In the genomic region with DNA sequence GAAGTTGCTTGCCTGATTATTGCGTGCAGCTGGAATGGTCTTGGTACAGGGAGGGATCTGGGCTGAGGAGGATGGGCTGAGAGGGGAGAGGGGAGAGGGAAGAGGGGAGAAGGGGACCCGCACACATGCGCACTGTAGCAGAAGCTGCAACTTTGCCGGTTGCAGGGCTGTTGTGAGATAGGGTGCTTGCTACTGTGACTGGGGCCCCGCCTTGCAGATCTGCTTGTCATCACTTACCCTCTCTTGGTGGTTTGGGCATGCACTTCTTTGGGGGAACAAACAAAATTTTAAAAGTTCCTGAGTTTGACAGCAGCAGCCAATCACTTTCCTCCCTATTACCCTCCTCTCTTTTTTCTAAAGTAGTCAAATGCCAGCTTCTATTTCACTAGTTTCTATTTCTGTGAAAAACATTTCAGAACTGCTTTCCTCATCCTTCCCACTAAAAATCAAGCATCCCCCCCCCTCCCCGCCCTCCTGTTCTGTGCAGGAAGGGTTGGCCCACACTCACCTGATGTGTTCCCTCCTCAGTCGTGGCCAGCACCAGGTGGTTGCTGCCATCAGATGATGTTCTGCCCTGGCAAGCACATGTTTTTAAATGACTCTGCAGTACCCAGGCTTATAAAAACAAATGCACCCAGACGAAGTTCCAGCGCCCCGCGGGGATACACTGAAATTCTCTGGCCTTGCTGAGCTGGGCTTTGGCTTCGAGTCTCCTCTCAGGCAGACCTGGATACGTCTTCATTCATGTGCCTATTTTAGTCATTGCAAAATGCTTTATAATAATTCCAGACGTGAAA, we compare ENCODE assay signal across 14 cellular contexts.
A peak's percentile ranks its signal among the peaks of the same experiment; 100 is the strongest.
DNase-seq lines count a peak whose midpoint lies in the region; ATAC-seq lines count a peak whose summit lies in the region.
"Had no signal": no experiment of that assay in that cellular context is flagged by ENCODE, and none has a peak within 500 bp of the region (broad histone marks: within the 10 kb centered on the region; RNA-seq: fewer than 3 reads in every experiment).

No MANE protein-coding gene starts in this region.

- no peak overlapping the region for H3K27ac Mint-ChIP-seq in stimulated activated naive CD8-positive, alpha-beta T cell treated with anti-CD3 and anti-CD28 coated beads, Interleukin-15, amount 100 ng/mL, for 72 hours
- H3K27ac Mint-ChIP-seq in activated T-helper 17 cell treated with anti-CD3 and anti-CD28 coated beads, Interleukin-2, amount 50 U/mL, for 72 hours, result peak overlapping the region; percentile 33
- H3K27ac Mint-ChIP-seq in CD8-positive, alpha-beta memory T cell, result peak overlapping the region in 4 of 8 donors; percentile 2 to 47 (median 36)

- no peak overlapping the region for H3K4me3 ChIP-seq in mesenchymal stem cell (ENCODE audit: insufficient read depth in 1 of 2, low read depth in 1 of 2, low read length in 2 of 2)
- no peak overlapping the region for H3K4me3 ChIP-seq in CD8-positive, alpha-beta memory T cell (ENCODE audit: low read length)

- H3K79me1 ChIP-seq in mesenchymal stem cell (replicated peaks; ENCODE audit: low read length, poor library complexity, severe bottlenecking), result no peaks in the 10 kb centered on the region

- H3K4me1 Mint-ChIP-seq in stimulated activated naive CD8-positive, alpha-beta T cell treated with anti-CD3 and anti-CD28 coated beads, Interleukin-15, amount 100 ng/mL, for 72 hours, result peaks cover 30% of the 10 kb centered on the region
- peaks cover 24% of the 10 kb centered on the region for H3K4me1 Mint-ChIP-seq in activated T-helper 17 cell treated with anti-CD3 and anti-CD28 coated beads, Interleukin-2, amount 50 U/mL, for 72 hours
- H3K4me1 Mint-ChIP-seq in CD8-positive, alpha-beta memory T cell, result peaks cover 8 to 34% (median 28%) of the 10 kb centered on the region in 3 donors

- no peak overlapping the region for H2AK5ac ChIP-seq in mesenchymal stem cell (ENCODE audit: low read length, severe bottlenecking)

- H3K9me3 ChIP-seq in mesenchymal stem cell (ENCODE audit: control insufficient read depth, low read length), result no peaks in the 10 kb centered on the region
- no peaks in the 10 kb centered on the region for H3K9me3 ChIP-seq in CD8-positive, alpha-beta memory T cell (ENCODE audit: low read length)

- H3K9ac ChIP-seq in mesenchymal stem cell (ENCODE audit: low read length), result peak overlapping the region; percentile 17

- no peak overlapping the region for H3K27ac ChIP-seq in mesenchymal stem cell (ENCODE audit: low read length, poor library complexity, severe bottlenecking)
- no peak overlapping the region for H3K27ac ChIP-seq in CD8-positive, alpha-beta memory T cell (ENCODE audit: low read depth, low read length)

- no peak overlapping the region for H3K4ac ChIP-seq in mesenchymal stem cell (ENCODE audit: low read depth in 1 of 2, low read length in 2 of 2)

- no peak overlapping the region for H2BK120ac ChIP-seq in mesenchymal stem cell (ENCODE audit: low read depth, low read length)

- no peak overlapping the region for H2BK15ac ChIP-seq in mesenchymal stem cell (ENCODE audit: low read depth, poor library complexity, severe bottlenecking)

- H2BK5ac ChIP-seq in mesenchymal stem cell (ENCODE audit: low read depth, low read length, poor library complexity, severe bottlenecking), result no peak overlapping the region

- no peak overlapping the region for H3K4me3 Mint-ChIP-seq in stimulated activated naive CD8-positive, alpha-beta T cell treated with anti-CD3 and anti-CD28 coated beads, Interleukin-15, amount 100 ng/mL, for 72 hours
- H3K4me3 Mint-ChIP-seq in activated T-helper 17 cell treated with anti-CD3 and anti-CD28 coated beads, Interleukin-2, amount 50 U/mL, for 72 hours, result peak overlapping the region; percentile 20
- peak overlapping the region in 1 of 7 donors; percentile 21 for H3K4me3 Mint-ChIP-seq in CD8-positive, alpha-beta memory T cell

- H4K8ac ChIP-seq in mesenchymal stem cell (ENCODE audit: low read length), result no peak overlapping the region

- peaks cover 16% of the 10 kb centered on the region for H3K4me1 ChIP-seq in mesenchymal stem cell (ENCODE audit: control insufficient read depth, insufficient read depth, low read depth, low read length)
- H3K4me1 ChIP-seq in CD8-positive, alpha-beta memory T cell (ENCODE audit: insufficient read depth, low read length), result no peaks in the 10 kb centered on the region

- no peak overlapping the region for H3K23ac ChIP-seq in mesenchymal stem cell (ENCODE audit: low read length in 2 of 2)

- H3K27me3 ChIP-seq in mesenchymal stem cell (ENCODE audit: control insufficient read depth in 1 of 2, insufficient read depth in 1 of 2, low read length in 2 of 2), result no peaks in the 10 kb centered on the region
- H3K27me3 ChIP-seq in CD8-positive, alpha-beta memory T cell (ENCODE audit: insufficient read depth, low read length, poor library complexity, severe bottlenecking), result no peaks in the 10 kb centered on the region

- peak; percentile 38 for ATAC-seq in stimulated activated naive CD8-positive, alpha-beta T cell treated with anti-CD3 and anti-CD28 coated beads, Interleukin-15, amount 100 ng/mL, for 72 hours
- ATAC-seq in stimulated activated naive CD8-positive, alpha-beta T cell treated with anti-CD3 and anti-CD28 coated beads, Interleukin-15, Interleukin-2, amounts not matched to agents 100 U/mL and 50 U/mL, for 24 hours, result no peak
- no peak for ATAC-seq in activated T-helper 17 cell treated with anti-CD3 and anti-CD28 coated beads, Interleukin-2, amount 50 U/mL, for 72 hours (replicated peaks)
- ATAC-seq in HG03520 (IDR thresholded peaks at IDR 0.05; ENCODE audit: unreplicated experiment), result no peak
- ATAC-seq: T-cell had no signal

- H3K18ac ChIP-seq in mesenchymal stem cell (ENCODE audit: low read depth in 1 of 2, low read length in 2 of 2), result peak overlapping the region in 1 of 2 experiments; percentile 37

- no peaks in the 10 kb centered on the region for H3K9me3 Mint-ChIP-seq in stimulated activated naive CD8-positive, alpha-beta T cell treated with anti-CD3 and anti-CD28 coated beads, Interleukin-15, amount 100 ng/mL, for 72 hours
- no peaks in the 10 kb centered on the region for H3K9me3 Mint-ChIP-seq in activated T-helper 17 cell treated with anti-CD3 and anti-CD28 coated beads, Interleukin-2, amount 50 U/mL, for 72 hours
- H3K9me3 Mint-ChIP-seq in CD8-positive, alpha-beta memory T cell, result no peaks in the 10 kb centered on the region
- H3K9me3 Mint-ChIP-seq: T-cell had no signal

- no peak overlapping the region for H4K91ac ChIP-seq in mesenchymal stem cell (ENCODE audit: low read length)

- no peak for DNase-seq in stimulated activated naive CD8-positive, alpha-beta T cell treated with anti-CD3 and anti-CD28 coated beads, Interleukin-15, amount 100 ng/mL, for 72 hours
- no peak for DNase-seq in stimulated activated naive CD8-positive, alpha-beta T cell treated with anti-CD3 and anti-CD28 coated beads, Interleukin-15, Interleukin-2, amounts not matched to agents 100 U/mL and 50 U/mL, for 24 hours
- no peak for DNase-seq in mesenchymal stem cell
- no peak for DNase-seq in CD8-positive, alpha-beta memory T cell
- DNase-seq in KG1 (lab: John Stamatoyannopoulos, UW), result no peak
- DNase-seq in NCI-H128 (lab: John Stamatoyannopoulos, UW; ENCODE audit: unreplicated experiment), result no peak
- DNase-seq: activated effector memory CD4-positive, alpha-beta T cell treated with Interleukin-2 at 50 U/mL for 16 hours; caudate nucleus; HCEC 1CT; NCI-H1105 treated with DMSO at 0.1 percent for 48 hours; stimulated activated CD8-positive, alpha-beta memory T cell treated with anti-CD3 and anti-CD28 coated beads, Interleukin-4, amount 100 ng/mL, for 48 hours; T-cell had no signal

- H3K27me3 Mint-ChIP-seq in stimulated activated naive CD8-positive, alpha-beta T cell treated with anti-CD3 and anti-CD28 coated beads, Interleukin-15, amount 100 ng/mL, for 72 hours, result peaks cover 32% of the 10 kb centered on the region
- no peaks in the 10 kb centered on the region for H3K27me3 Mint-ChIP-seq in activated T-helper 17 cell treated with anti-CD3 and anti-CD28 coated beads, Interleukin-2, amount 50 U/mL, for 72 hours
- H3K27me3 Mint-ChIP-seq in CD8-positive, alpha-beta memory T cell, result peaks cover 0 to 1% of the 10 kb centered on the region in 2 donors
- H3K27me3 Mint-ChIP-seq: T-cell had no signal

- 81% methylated on average over 14 of the region's 14 CpGs for WGBS in mesenchymal stem cell

- H2BK12ac ChIP-seq in mesenchymal stem cell (ENCODE audit: low read length in 2 of 2), result peak overlapping the region; percentile 1 to 79

- no peak overlapping the region for H3K14ac ChIP-seq in mesenchymal stem cell (ENCODE audit: low read length in 2 of 2)

- CTCF ChIA-PET in CD8-positive, alpha-beta memory T cell (lab: Charles Lee), result no interaction called here

- H3K36me3 Mint-ChIP-seq in activated T-helper 17 cell treated with anti-CD3 and anti-CD28 coated beads, Interleukin-2, amount 50 U/mL, for 72 hours (ENCODE audit: low read depth), result no peaks in the 10 kb centered on the region
- no peaks in the 10 kb centered on the region for H3K36me3 Mint-ChIP-seq in CD8-positive, alpha-beta memory T cell
- H3K36me3 Mint-ChIP-seq: T-cell had no signal

- no peak overlapping the region for H2AFZ ChIP-seq in mesenchymal stem cell (ENCODE audit: low read depth, low read length)

- POLR2A ChIA-PET in CD8-positive, alpha-beta memory T cell (lab: Charles Lee), result no interaction called here

- no peak overlapping the region for H3K4me2 ChIP-seq in mesenchymal stem cell (ENCODE audit: low read length, poor library complexity, severe bottlenecking)

- H3K36me3 ChIP-seq in mesenchymal stem cell (ENCODE audit: control insufficient read depth in 1 of 2, insufficient read depth in 2 of 2, low read depth in 1 of 2, low read length in 2 of 2), result no peaks in the 10 kb centered on the region
- no peaks in the 10 kb centered on the region for H3K36me3 ChIP-seq in CD8-positive, alpha-beta memory T cell (ENCODE audit: insufficient read depth, low read length)
